In genomic region chr5:171386861-171387254, GRCh38 we compare ENCODE assay signal across 8 cellular contexts. TPM values are rescaled to one million over a fixed set of nuclear protein-coding genes. Genes with fewer than 3 reads are reported as not detected.
DNase-seq lines count a peak whose midpoint lies in the region; ATAC-seq and TF ChIP-seq lines count a peak whose summit lies in the region.

No MANE protein-coding gene starts in this region.

- peaks cover 39% of the 10 kb centered on the region for H3K36me3 Mint-ChIP-seq in activated CD4-positive, alpha-beta memory T cell treated with anti-CD3 and anti-CD28 coated beads, Interleukin-2, amount 10 ng/mL, durations not matched to agents 7 days and 5 days (ENCODE audit: low read depth)
- H3K36me3 Mint-ChIP-seq in stimulated activated effector memory CD8-positive, alpha-beta T cell treated with anti-CD3 and anti-CD28 coated beads, Interleukin-12 subunit alpha, Interleukin-12 subunit beta, amount 100 ng/mL, for 72 hours = peaks cover 52% of the 10 kb centered on the region

- CTCF ChIA-PET in activated CD4-positive, alpha-beta memory T cell treated with anti-CD3 and anti-CD28 coated beads, Interleukin-2, amount 10 ng/mL, durations not matched to agents 7 days and 5 days (lab: Charles Lee) = interaction anchor here (0.9 to 1.2 kb wide), 5 partner anchors 19 to 1573 kb away, joined by 3 read pairs; partner anchors contain the start of genes FBXW11 and RPL26L1

- H3K27ac Mint-ChIP-seq in activated CD4-positive, alpha-beta memory T cell treated with anti-CD3 and anti-CD28 coated beads, Interleukin-2, amount 10 ng/mL, durations not matched to agents 7 days and 5 days = peak overlapping the region; percentile 98
- peak overlapping the region; percentile 99 for H3K27ac Mint-ChIP-seq in stimulated activated effector memory CD8-positive, alpha-beta T cell treated with anti-CD3 and anti-CD28 coated beads, Interleukin-12 subunit alpha, Interleukin-12 subunit beta, amount 100 ng/mL, for 72 hours

- no peak for TF ChIP-seq CTCF in 22Rv1 (IDR thresholded peaks at IDR 0.05)

- H3K4me3 Mint-ChIP-seq in activated CD4-positive, alpha-beta memory T cell treated with anti-CD3 and anti-CD28 coated beads, Interleukin-2, amount 10 ng/mL, durations not matched to agents 7 days and 5 days = peak overlapping the region; percentile 99
- peak overlapping the region; percentile 89 for H3K4me3 Mint-ChIP-seq in stimulated activated effector memory CD8-positive, alpha-beta T cell treated with anti-CD3 and anti-CD28 coated beads, Interleukin-12 subunit alpha, Interleukin-12 subunit beta, amount 100 ng/mL, for 72 hours

- no peaks in the 10 kb centered on the region for H3K9me3 Mint-ChIP-seq in activated CD4-positive, alpha-beta memory T cell treated with anti-CD3 and anti-CD28 coated beads, Interleukin-2, amount 10 ng/mL, durations not matched to agents 7 days and 5 days
- no peaks in the 10 kb centered on the region for H3K9me3 Mint-ChIP-seq in stimulated activated effector memory CD8-positive, alpha-beta T cell treated with anti-CD3 and anti-CD28 coated beads, Interleukin-12 subunit alpha, Interleukin-12 subunit beta, amount 100 ng/mL, for 72 hours

- peaks cover 2% of the 10 kb centered on the region for H3K27me3 Mint-ChIP-seq in activated CD4-positive, alpha-beta memory T cell treated with anti-CD3 and anti-CD28 coated beads, Interleukin-2, amount 10 ng/mL, durations not matched to agents 7 days and 5 days

- no peak for DNase-seq in activated CD4-positive, alpha-beta memory T cell treated with anti-CD3 and anti-CD28 coated beads, Interleukin-2, amount 10 ng/mL, durations not matched to agents 7 days and 5 days
- peak; percentile 20 for DNase-seq in hepatic stellate cell (ENCODE audit: low spot score)
- DNase-seq in stimulated activated effector memory CD8-positive, alpha-beta T cell treated with anti-CD3 and anti-CD28 coated beads, Interleukin-12 subunit alpha, Interleukin-12 subunit beta, amount 100 ng/mL, for 72 hours (ENCODE audit: low spot score in 2 of 2) = no peak
- DNase-seq in NCI-H187 treated with DMSO at 0.1 percent for 48 hours (lab: John Stamatoyannopoulos, UW) = no peak

- H3K4me1 Mint-ChIP-seq in activated CD4-positive, alpha-beta memory T cell treated with anti-CD3 and anti-CD28 coated beads, Interleukin-2, amount 10 ng/mL, durations not matched to agents 7 days and 5 days = peaks cover 47% of the 10 kb centered on the region
- peaks cover 50% of the 10 kb centered on the region for H3K4me1 Mint-ChIP-seq in stimulated activated effector memory CD8-positive, alpha-beta T cell treated with anti-CD3 and anti-CD28 coated beads, Interleukin-12 subunit alpha, Interleukin-12 subunit beta, amount 100 ng/mL, for 72 hours

- POLR2A ChIA-PET in activated CD4-positive, alpha-beta memory T cell treated with anti-CD3 and anti-CD28 coated beads, Interleukin-2, amount 10 ng/mL, durations not matched to agents 7 days and 5 days (lab: Charles Lee) = interaction anchor here (1.0 to 5.3 kb wide), 8 partner anchors 10 to 620 kb away, joined by 3 to 54 read pairs (median 8); no protein-coding TSS in a partner anchor

- H3K27ac ChIP-seq in 22Rv1 = peak overlapping the region; percentile 93

- ATAC-seq in GM19395 (IDR thresholded peaks at IDR 0.05; ENCODE audit: unreplicated experiment) (peak; percentile 2), GM19351 (IDR thresholded peaks at IDR 0.05; ENCODE audit: unreplicated experiment) (no peak), HG03097 (IDR thresholded peaks at IDR 0.05; ENCODE audit: low FRiP score, unreplicated experiment) (no peak)
- no peak for ATAC-seq in stimulated activated effector memory CD8-positive, alpha-beta T cell treated with anti-CD3 and anti-CD28 coated beads, Interleukin-12 subunit alpha, Interleukin-12 subunit beta, amount 100 ng/mL, for 72 hours

RNA-seq across cellular contexts. Expression of gene NPM1, which starts 0.8 kb away (rescaled TPM):
- total RNA-seq in activated CD4-positive, alpha-beta memory T cell treated with anti-CD3 and anti-CD28 coated beads, Interleukin-2, amount 10 ng/mL, durations not matched to agents 7 days and 5 days = 1,000 to 10,000 TPM; 1,119 to 1,157 TPM

RNA-seq across cellular contexts. Expression of gene FGF18, which starts 32.6 kb away (rescaled TPM):
- total RNA-seq in activated CD4-positive, alpha-beta memory T cell treated with anti-CD3 and anti-CD28 coated beads, Interleukin-2, amount 10 ng/mL, durations not matched to agents 7 days and 5 days = not detected
